ENCODE assay signal across 16 cellular contexts in genomic region chr10:86733260-86733671, GRCh38. TPM values are rescaled to one million over a fixed set of nuclear protein-coding genes. Genes with fewer than 3 reads are reported as not detected.
DNase-seq lines count a peak whose midpoint lies in the region; ATAC-seq and TF ChIP-seq lines count a peak whose summit lies in the region.
"Had no signal": no experiment of that assay in that cellular context is flagged by ENCODE, and none has a peak within 500 bp of the region (broad histone marks: within the 10 kb centered on the region; RNA-seq: fewer than 3 reads in every experiment).

No MANE protein-coding gene starts in this region.

- no peaks in the 10 kb centered on the region for H3K36me3 Mint-ChIP-seq in activated T-helper 1 cell treated with anti-CD3 and anti-CD28 coated beads, Interleukin-12 subunit alpha, Interleukin-12 subunit beta, Interleukin-2, Interleukin-4 antibody, amounts not matched to agents 30 ng/mL and 10 ng/mL and 1 ng/mL, durations not matched to agents 14 hours and 24 hours and 36 hours (ENCODE audit: low read depth)
- H3K36me3 Mint-ChIP-seq in stimulated activated naive B cell treated with anti-CD40 and anti-IgM and Interleukin-4, amounts not matched to agents 10 μg/mL and 1 μg/mL and 100 μg/mL, for 72 hours = no peaks in the 10 kb centered on the region
- H3K36me3 Mint-ChIP-seq: activated CD8-positive, alpha-beta memory T cell treated with anti-CD3 and anti-CD28 coated beads, Interleukin-2, amount 10 ng/mL, durations not matched to agents 7 days and 5 days; activated naive CD4-positive, alpha-beta T cell treated with anti-CD3 and anti-CD28 coated beads, Interleukin-2, amount 50 U/mL, for 24 hours had no signal

- H3K36me3 ChIP-seq in left ventricle myocardium inferior (peaks cover 11% of the 10 kb centered on the region), ovary (no peaks in the 10 kb centered on the region), vagina (no peaks in the 10 kb centered on the region)

- no peak for TF ChIP-seq CTCF in astrocyte of the spinal cord (IDR thresholded peaks at IDR 0.05; ENCODE audit: low read depth, low read length)
- TF ChIP-seq CTCF in left ventricle myocardium inferior (IDR thresholded peaks at IDR 0.05; ENCODE audit: borderline replicate concordance) = no peak
- no peak for TF ChIP-seq CTCF in ovary (IDR thresholded peaks at IDR 0.05)
- TF ChIP-seq CTCF in vagina (IDR thresholded peaks at IDR 0.05) = no peak

- H3K27ac ChIP-seq in left ventricle myocardium inferior (replicated peaks) (peak overlapping the region; percentile 91), ovary (peak overlapping the region; percentile 14 to 73), vagina (peak overlapping the region; percentile 45)
- H3K27ac ChIP-seq: foreskin keratinocyte, RWPE1 had no signal

- H3K27me3 ChIP-seq in left ventricle myocardium inferior (ENCODE audit: low read depth) = peaks cover 45% of the 10 kb centered on the region
- no peaks in the 10 kb centered on the region for H3K27me3 ChIP-seq in ovary
- no peaks in the 10 kb centered on the region for H3K27me3 ChIP-seq in vagina

- no peak for TF ChIP-seq EP300 in ovary (IDR thresholded peaks at IDR 0.05)

- no peaks in the 10 kb centered on the region for H3K9me3 Mint-ChIP-seq in activated T-helper 1 cell treated with anti-CD3 and anti-CD28 coated beads, Interleukin-12 subunit alpha, Interleukin-12 subunit beta, Interleukin-2, Interleukin-4 antibody, amounts not matched to agents 30 ng/mL and 10 ng/mL and 1 ng/mL, durations not matched to agents 14 hours and 24 hours and 36 hours
- no peaks in the 10 kb centered on the region for H3K9me3 Mint-ChIP-seq in stimulated activated naive B cell treated with anti-CD40 and anti-IgM and Interleukin-4, amounts not matched to agents 10 μg/mL and 1 μg/mL and 100 μg/mL, for 72 hours
- H3K9me3 Mint-ChIP-seq: activated naive CD4-positive, alpha-beta T cell treated with anti-CD3 and anti-CD28 coated beads, Interleukin-2, amount 50 U/mL, for 24 hours had no signal

- no peak overlapping the region for H3K27ac Mint-ChIP-seq in activated T-helper 1 cell treated with anti-CD3 and anti-CD28 coated beads, Interleukin-12 subunit alpha, Interleukin-12 subunit beta, Interleukin-2, Interleukin-4 antibody, amounts not matched to agents 30 ng/mL and 10 ng/mL and 1 ng/mL, durations not matched to agents 14 hours and 24 hours and 36 hours
- no peak overlapping the region for H3K27ac Mint-ChIP-seq in stimulated activated naive B cell treated with anti-CD40 and anti-IgM and Interleukin-4, amounts not matched to agents 10 μg/mL and 1 μg/mL and 100 μg/mL, for 72 hours
- H3K27ac Mint-ChIP-seq: activated CD8-positive, alpha-beta memory T cell treated with anti-CD3 and anti-CD28 coated beads, Interleukin-2, amount 10 ng/mL, durations not matched to agents 7 days and 5 days; activated naive CD4-positive, alpha-beta T cell treated with anti-CD3 and anti-CD28 coated beads, Interleukin-2, amount 50 U/mL, for 24 hours had no signal

- in situ Hi-C loops in astrocyte of the spinal cord (cut with HindIII; ENCODE audit: low sequenced_read_pairs) = no loop called here

- WGBS in ovary, 3 donors = 13 to 37% (median 14%) methylated on average over 8 of the region's 8 CpGs

- peaks cover 68% of the 10 kb centered on the region for H3K4me1 ChIP-seq in left ventricle myocardium inferior
- H3K4me1 ChIP-seq in ovary (ENCODE audit: insufficient read depth) = peaks cover 9% of the 10 kb centered on the region
- no peaks in the 10 kb centered on the region for H3K4me1 ChIP-seq in vagina
- H3K4me1 ChIP-seq: Caco-2, foreskin keratinocyte had no signal

- TF ChIP-seq POLR2A in ovary (IDR thresholded peaks at IDR 0.05) (no peak), vagina (IDR thresholded peaks at IDR 0.05) (no peak)

- H3K4me1 Mint-ChIP-seq in activated T-helper 1 cell treated with anti-CD3 and anti-CD28 coated beads, Interleukin-12 subunit alpha, Interleukin-12 subunit beta, Interleukin-2, Interleukin-4 antibody, amounts not matched to agents 30 ng/mL and 10 ng/mL and 1 ng/mL, durations not matched to agents 14 hours and 24 hours and 36 hours (ENCODE audit: low read depth) = no peaks in the 10 kb centered on the region
- peaks cover 3 to 10% of the 10 kb centered on the region in 2 donors for H3K4me1 Mint-ChIP-seq in stimulated activated naive B cell treated with anti-CD40 and anti-IgM and Interleukin-4, amounts not matched to agents 10 μg/mL and 1 μg/mL and 100 μg/mL, for 72 hours
- H3K4me1 Mint-ChIP-seq: activated CD8-positive, alpha-beta memory T cell treated with anti-CD3 and anti-CD28 coated beads, Interleukin-2, amount 10 ng/mL, durations not matched to agents 7 days and 5 days; activated naive CD4-positive, alpha-beta T cell treated with anti-CD3 and anti-CD28 coated beads, Interleukin-2, amount 50 U/mL, for 24 hours had no signal

- H3K9me3 ChIP-seq in left ventricle myocardium inferior (replicated peaks) = no peaks in the 10 kb centered on the region
- H3K9me3 ChIP-seq in ovary = no peaks in the 10 kb centered on the region
- no peaks in the 10 kb centered on the region for H3K9me3 ChIP-seq in vagina
- H3K9me3 ChIP-seq: Caco-2 had no signal

- peaks cover 5% of the 10 kb centered on the region for H3K27me3 Mint-ChIP-seq in activated T-helper 1 cell treated with anti-CD3 and anti-CD28 coated beads, Interleukin-12 subunit alpha, Interleukin-12 subunit beta, Interleukin-2, Interleukin-4 antibody, amounts not matched to agents 30 ng/mL and 10 ng/mL and 1 ng/mL, durations not matched to agents 14 hours and 24 hours and 36 hours (ENCODE audit: insufficient read depth)
- H3K27me3 Mint-ChIP-seq in stimulated activated naive B cell treated with anti-CD40 and anti-IgM and Interleukin-4, amounts not matched to agents 10 μg/mL and 1 μg/mL and 100 μg/mL, for 72 hours = peaks cover 22 to 45% of the 10 kb centered on the region in 2 donors
- H3K27me3 Mint-ChIP-seq: activated naive CD4-positive, alpha-beta T cell treated with anti-CD3 and anti-CD28 coated beads, Interleukin-2, amount 50 U/mL, for 24 hours had no signal

- ATAC-seq in stimulated activated naive B cell treated with anti-CD40 and anti-IgM and Interleukin-4, amounts not matched to agents 10 μg/mL and 1 μg/mL and 100 μg/mL, for 72 hours (replicated peaks) = no peak
- ATAC-seq: activated CD8-positive, alpha-beta memory T cell treated with anti-CD3 and anti-CD28 coated beads, Interleukin-2, amount 10 ng/mL, durations not matched to agents 7 days and 5 days; foreskin keratinocyte had no signal

- H3K4me3 ChIP-seq in astrocyte of the spinal cord (ENCODE audit: low read depth, low read length) = no peak overlapping the region
- H3K4me3 ChIP-seq in left ventricle myocardium inferior = no peak overlapping the region
- no peak overlapping the region for H3K4me3 ChIP-seq in ovary
- H3K4me3 ChIP-seq in vagina = no peak overlapping the region

- DNase-seq in astrocyte of the spinal cord (ENCODE audit: low read depth, low spot score) = peak; percentile 33
- no peak for DNase-seq in left ventricle myocardium inferior
- peak; percentile 31 to 68 (median 58) for DNase-seq in ovary
- no peak for DNase-seq in vagina (ENCODE audit: extremely low spot score in 2 of 2)
- DNase-seq in NCI-H526 (lab: John Stamatoyannopoulos, UW) = no peak
- no peak for DNase-seq in activated T-helper 1 cell treated with anti-CD3 and anti-CD28 coated beads, Interleukin-12 subunit alpha, Interleukin-12 subunit beta, Interleukin-2, Interleukin-4 antibody, amounts not matched to agents 30 ng/mL and 10 ng/mL and 1 ng/mL, durations not matched to agents 14 hours and 24 hours and 36 hours (ENCODE audit: low spot score)
- DNase-seq in stimulated activated naive B cell treated with anti-CD40 and anti-IgM and Interleukin-4, amounts not matched to agents 10 μg/mL and 1 μg/mL and 100 μg/mL, for 72 hours = no peak
- DNase-seq: activated CD8-positive, alpha-beta memory T cell treated with anti-CD3 and anti-CD28 coated beads, Interleukin-2, amount 10 ng/mL, durations not matched to agents 7 days and 5 days; Caco-2; cortex of kidney; foreskin keratinocyte; kidney; stimulated activated CD4-positive, alpha-beta T cell treated with anti-CD3 and anti-CD28 coated beads, Interleukin-2, amount 100 ng/mL, for 24 hours; stimulated activated naive CD4-positive, alpha-beta T cell treated with Interleukin-2 at 50 U/mL for 16 hours had no signal

- H3K4me3 Mint-ChIP-seq in activated T-helper 1 cell treated with anti-CD3 and anti-CD28 coated beads, Interleukin-12 subunit alpha, Interleukin-12 subunit beta, Interleukin-2, Interleukin-4 antibody, amounts not matched to agents 30 ng/mL and 10 ng/mL and 1 ng/mL, durations not matched to agents 14 hours and 24 hours and 36 hours = no peak overlapping the region
- no peak overlapping the region for H3K4me3 Mint-ChIP-seq in stimulated activated naive B cell treated with anti-CD40 and anti-IgM and Interleukin-4, amounts not matched to agents 10 μg/mL and 1 μg/mL and 100 μg/mL, for 72 hours
- H3K4me3 Mint-ChIP-seq: activated CD8-positive, alpha-beta memory T cell treated with anti-CD3 and anti-CD28 coated beads, Interleukin-2, amount 10 ng/mL, durations not matched to agents 7 days and 5 days; activated naive CD4-positive, alpha-beta T cell treated with anti-CD3 and anti-CD28 coated beads, Interleukin-2, amount 50 U/mL, for 24 hours had no signal

- intact Hi-C loops in left ventricle myocardium inferior (cut with micrococcal nuclease) (no loop called here), ovary (cut with DNase I) (no loop called here), vagina (cut with DNase I) (no loop called here)
- intact Hi-C loops in activated T-helper 1 cell treated with anti-CD3 and anti-CD28 coated beads, Interleukin-12 subunit alpha, Interleukin-12 subunit beta, Interleukin-2, Interleukin-4 antibody, amounts not matched to agents 30 ng/mL and 10 ng/mL and 1 ng/mL, durations not matched to agents 14 hours and 24 hours and 36 hours (cut with micrococcal nuclease) = no loop called here

RNA-seq across cellular contexts. Expression of gene BMPR1A, which starts 23.2 kb away (rescaled TPM):
- total RNA-seq in left ventricle myocardium inferior (43.8 TPM), ovary (10 to 100 TPM; 29.1 to 77.9 (median 62.2) TPM), vagina (33.1 TPM)
- polyA plus RNA-seq in ovary = 10 to 100 TPM; 19.0 to 40.1 TPM
- 9.7 and 14.5 TPM in 2 replicates for total RNA-seq in activated T-helper 1 cell treated with anti-CD3 and anti-CD28 coated beads, Interleukin-12 subunit alpha, Interleukin-12 subunit beta, Interleukin-2, Interleukin-4 antibody, amounts not matched to agents 30 ng/mL and 10 ng/mL and 1 ng/mL, durations not matched to agents 14 hours and 24 hours and 36 hours

Comparison
In these comparisons a context has a peak if more than half of its experiments do, and no peak if none do; other contexts are left out.
1. DNase-seq: peak in astrocyte of the spinal cord (single experiment) and ovary (5 of 5); none in left ventricle myocardium inferior (single experiment), vagina (0 of 2), NCI-H526 (0 of 2), activated T-helper 1 cell treated with anti-CD3 and anti-CD28 coated beads, Interleukin-12 subunit alpha, Interleukin-12 subunit beta, Interleukin-2, Interleukin-4 antibody, amounts not matched to agents 30 ng/mL and 10 ng/mL and 1 ng/mL, durations not matched to agents 14 hours and 24 hours and 36 hours (single experiment) and stimulated activated naive B cell treated with anti-CD40 and anti-IgM and Interleukin-4, amounts not matched to agents 10 μg/mL and 1 μg/mL and 100 μg/mL, for 72 hours (single experiment).
2. Peak in every context shown above with its lines, with median percentiles within 50 percentile points of each other: H3K27ac ChIP-seq.